ENCODE assay signal across 8 cellular contexts in the genomic region with DNA sequence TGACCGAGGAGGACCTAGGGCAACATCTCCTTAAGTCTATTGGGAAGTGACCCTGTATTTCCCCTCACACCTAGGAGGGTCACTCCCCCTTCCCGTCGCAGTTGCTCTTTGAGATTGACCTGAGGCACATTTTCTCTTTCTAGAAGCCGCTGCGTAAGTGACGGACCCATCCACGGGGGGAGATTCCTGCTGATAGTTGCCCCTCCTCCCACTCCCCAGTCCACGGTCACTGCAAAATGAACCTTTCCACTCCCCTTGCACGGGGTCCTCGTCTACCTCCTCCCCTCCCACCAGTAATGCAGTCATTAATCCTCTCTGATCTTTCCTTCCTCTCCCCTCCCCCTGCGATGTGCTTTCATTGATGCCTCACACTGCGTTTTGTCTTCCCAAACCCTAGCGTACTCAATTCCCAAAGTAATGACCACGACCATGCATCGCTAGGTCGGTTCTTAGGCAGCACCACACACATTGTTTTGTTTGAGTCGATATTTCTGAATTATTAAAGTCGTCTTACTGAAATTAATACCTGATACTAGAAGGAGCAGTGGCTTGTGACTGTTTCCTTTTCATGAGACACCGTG. TPM values are rescaled to one million over a fixed set of nuclear protein-coding genes. Genes with fewer than 3 reads are reported as not detected.
A peak's percentile ranks its signal among the peaks of the same experiment; 100 is the strongest.
DNase-seq lines count a peak whose midpoint lies in the region; ATAC-seq and TF ChIP-seq lines count a peak whose summit lies in the region.

No MANE protein-coding gene starts in this region.

- H3K4me3 ChIP-seq in GM12864 (ENCODE audit: low read depth, low read length) (peak overlapping the region; percentile 92), kidney epithelial cell (ENCODE audit: low read depth, low read length) (peak overlapping the region; percentile 86)

- peak overlapping the region; percentile 93 for H3K4me3 Mint-ChIP-seq in T-helper 1 cell treated with Interleukin-12 subunit alpha and Interleukin-12 subunit beta and Interleukin-4 antibody, amounts not matched to agents 30 μg/mL and 1 μg/mL, for 36 hours

- H3K36me3 ChIP-seq in kidney epithelial cell (ENCODE audit: control insufficient read depth, insufficient read depth, low read length) = no peaks in the 10 kb centered on the region

- peaks cover 30% of the 10 kb centered on the region for H3K4me1 Mint-ChIP-seq in T-helper 1 cell treated with Interleukin-12 subunit alpha and Interleukin-12 subunit beta and Interleukin-4 antibody, amounts not matched to agents 30 μg/mL and 1 μg/mL, for 36 hours (ENCODE audit: low read depth)

- TF ChIP-seq CTCF in GM12864 (IDR thresholded peaks at IDR 0.05; ENCODE audit: low read depth, low read length, missing control alignments) = no peak
- no peak for TF ChIP-seq CTCF in kidney epithelial cell (IDR thresholded peaks at IDR 0.05; ENCODE audit: insufficient read depth, low read length, poor library complexity, severe bottlenecking)

- DNase-seq in GM12864 (ENCODE audit: low read depth) (no peak), cerebellum (ENCODE audit: low spot score) (peak; percentile 19), kidney epithelial cell (ENCODE audit: low read depth) (no peak), SKM-1 (lab: John Stamatoyannopoulos, UW; ENCODE audit: unreplicated experiment) (no peak)
- peak; percentile 25 to 38 for DNase-seq in stimulated activated CD4-positive, alpha-beta T cell treated with anti-CD3 and anti-CD28 coated beads, Interleukin-2, amount 100 ng/mL, for 24 hours

- no peak for TF ChIP-seq RAD21 in Ishikawa (IDR thresholded peaks at IDR 0.05; ENCODE audit: low read depth)

- H3K27ac Mint-ChIP-seq in T-helper 1 cell treated with Interleukin-12 subunit alpha and Interleukin-12 subunit beta and Interleukin-4 antibody, amounts not matched to agents 30 μg/mL and 1 μg/mL, for 36 hours = peak overlapping the region; percentile 88

- H3K36me3 Mint-ChIP-seq in T-helper 1 cell treated with Interleukin-12 subunit alpha and Interleukin-12 subunit beta and Interleukin-4 antibody, amounts not matched to agents 30 μg/mL and 1 μg/mL, for 36 hours (ENCODE audit: low read depth) = peaks cover 6% of the 10 kb centered on the region

- H3K27me3 Mint-ChIP-seq in T-helper 1 cell treated with Interleukin-12 subunit alpha and Interleukin-12 subunit beta and Interleukin-4 antibody, amounts not matched to agents 30 μg/mL and 1 μg/mL, for 36 hours (ENCODE audit: low read depth) = peaks cover 14% of the 10 kb centered on the region

- H3K9me3 Mint-ChIP-seq in T-helper 1 cell treated with Interleukin-12 subunit alpha and Interleukin-12 subunit beta and Interleukin-4 antibody, amounts not matched to agents 30 μg/mL and 1 μg/mL, for 36 hours = no peaks in the 10 kb centered on the region

- no peak for TF ChIP-seq EP300 in Ishikawa (IDR thresholded peaks at IDR 0.05; ENCODE audit: borderline replicate concordance)

- peak; percentile 28 for ATAC-seq in GM21825 (IDR thresholded peaks at IDR 0.05; ENCODE audit: unreplicated experiment)

- H3K27me3 ChIP-seq in kidney epithelial cell (ENCODE audit: control insufficient read depth, insufficient read depth, low read length) = no peaks in the 10 kb centered on the region

TF ChIP-seq in Ishikawa, 13 proteins besides CTCF, POLR2A, EP300 and RAD21:
- TF ChIP-seq YY1 (IDR thresholded peaks at IDR 0.05; ENCODE audit: low read depth) (no peak), ZBTB7A (IDR thresholded peaks at IDR 0.05; ENCODE audit: low read depth) (peak; percentile 20; the same call in 1 of the 2 replicates)

RNA-seq across cellular contexts. Expression of gene ETNK1, which starts 0.8 kb away (rescaled TPM):
- 95.5 TPM for total RNA-seq in cerebellum
- 24.6 and 27.4 TPM in 2 replicates for total RNA-seq in kidney epithelial cell

Comparison
In these comparisons a context has a peak if more than half of its experiments do, and no peak if none do; other contexts are left out.
1. DNase-seq: peak in cerebellum (single experiment) and stimulated activated CD4-positive, alpha-beta T cell treated with anti-CD3 and anti-CD28 coated beads, Interleukin-2, amount 100 ng/mL, for 24 hours (2 of 2); none in GM12864 (single experiment), kidney epithelial cell (single experiment) and SKM-1 (single experiment).